ENCODE assay signal across 20 cellular contexts in the genomic region with DNA sequence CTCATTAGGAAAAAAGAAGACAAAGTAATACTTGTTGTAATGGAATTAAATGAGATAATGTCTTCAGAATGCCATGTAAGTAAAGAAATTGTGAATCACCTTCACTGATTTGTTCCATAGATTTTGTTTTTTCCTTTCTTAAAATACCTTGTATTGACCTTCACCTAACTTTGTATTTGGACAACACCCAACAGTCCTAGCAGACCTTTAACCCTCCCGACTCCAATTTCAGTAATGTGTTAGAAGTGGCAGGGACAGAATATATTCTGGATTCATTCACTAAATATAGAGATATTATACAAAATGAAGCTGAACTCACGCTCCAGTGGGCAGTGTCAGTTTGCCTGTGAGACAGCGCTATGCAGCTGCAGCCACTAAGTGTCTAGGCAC.
"Had no signal": no experiment of that assay in that cellular context is flagged by ENCODE, and none has a peak within 500 bp of the region (broad histone marks: within the 10 kb centered on the region; RNA-seq: fewer than 3 reads in every experiment).

No MANE protein-coding gene starts in this region.

- H3K36me3 Mint-ChIP-seq: natural killer cell had no signal

- H3K9me3 ChIP-seq: esophagus muscularis mucosa, mucosa of descending colon, testis had no signal

- H3K27ac Mint-ChIP-seq: activated naive CD4-positive, alpha-beta T cell treated with anti-CD3 and anti-CD28 coated beads, Interleukin-2, amount 50 U/mL, for 24 hours; natural killer cell; stimulated activated naive CD8-positive, alpha-beta T cell treated with anti-CD3 and anti-CD28 coated beads, Interleukin-15, Interleukin-2, amounts not matched to agents 100 ng/mL and 50 ng/mL, for 24 hours; T-helper 2 cell treated with Interferon-gamma antibody and Interleukin-4, amounts not matched to agents 5 μg/mL and 100 μg/mL, for 36 hours had no signal

- H3K9me3 Mint-ChIP-seq: activated naive CD4-positive, alpha-beta T cell treated with anti-CD3 and anti-CD28 coated beads, Interleukin-2, amount 50 U/mL, for 24 hours; natural killer cell; stimulated activated naive CD8-positive, alpha-beta T cell treated with anti-CD3 and anti-CD28 coated beads, Interleukin-15, Interleukin-2, amounts not matched to agents 100 ng/mL and 50 ng/mL, for 24 hours; T-helper 2 cell treated with Interferon-gamma antibody and Interleukin-4, amounts not matched to agents 5 μg/mL and 100 μg/mL, for 36 hours had no signal

- H3K27me3 Mint-ChIP-seq: brain; stimulated activated naive CD8-positive, alpha-beta T cell treated with anti-CD3 and anti-CD28 coated beads, Interleukin-15, Interleukin-2, amounts not matched to agents 100 ng/mL and 50 ng/mL, for 24 hours had no signal

- H3K27me3 ChIP-seq: dorsolateral prefrontal cortex, esophagus muscularis mucosa, testis had no signal

- H3K27ac ChIP-seq: testis had no signal

- H3K36me3 ChIP-seq: esophagus muscularis mucosa had no signal

- H3K4me3 ChIP-seq: dorsolateral prefrontal cortex, esophagus muscularis mucosa, mucosa of descending colon, testis had no signal

- H3K4me1 Mint-ChIP-seq: activated naive CD4-positive, alpha-beta T cell treated with anti-CD3 and anti-CD28 coated beads, Interleukin-2, amount 50 U/mL, for 24 hours had no signal

- FAIRE-seq: endometrium, urothelium cell line had no signal

- ATAC-seq: natural killer cell had no signal

- DNase-seq: activated CD4-positive, alpha-beta T cell treated with anti-CD3 and anti-CD28 coated beads, Interleukin-2, amount 50 U/mL, for 4 hours; activated CD4-positive, CD25-positive, alpha-beta regulatory T cell treated with anti-CD3 and anti-CD28 coated beads, Interleukin-2, amount 50 U/mL, for 72 hours; activated effector memory CD4-positive, alpha-beta T cell treated with Interleukin-2 at 50 U/mL for 16 hours; activated T-cell treated with anti-CD3 and anti-CD28 coated beads, Interleukin-2, amount 50 U/mL, for 1 hour; cerebellar nuclear complex; dorsolateral prefrontal cortex; left cardiac atrium; mucosa of descending colon; natural killer cell; occipital lobe; stimulated activated CD4-positive, alpha-beta T cell treated with anti-CD3 and anti-CD28 coated beads, Interleukin-15, amount 100 ng/mL, for 24 hours; stimulated activated CD4-positive, alpha-beta T cell treated with anti-CD3 and anti-CD28 coated beads, Interleukin-4, amount 100 ng/mL, for 24 hours; testis had no signal

- H3K4me3 Mint-ChIP-seq: activated naive CD4-positive, alpha-beta T cell treated with anti-CD3 and anti-CD28 coated beads, Interleukin-2, amount 50 U/mL, for 24 hours; brain; natural killer cell; stimulated activated naive CD8-positive, alpha-beta T cell treated with anti-CD3 and anti-CD28 coated beads, Interleukin-15, Interleukin-2, amounts not matched to agents 100 ng/mL and 50 ng/mL, for 24 hours; T-helper 2 cell treated with Interferon-gamma antibody and Interleukin-4, amounts not matched to agents 5 μg/mL and 100 μg/mL, for 36 hours had no signal
